Comparison of ENCODE assay signal across 23 cellular contexts in genomic region chr2:3336844-3337243, GRCh38.
"Had no signal": no experiment of that assay in that cellular context is flagged by ENCODE, and none has a peak within 500 bp of the region (broad histone marks: within the 10 kb centered on the region; RNA-seq: fewer than 3 reads in every experiment).

No MANE protein-coding gene starts in this region.

- H3K36me3 ChIP-seq: colonic mucosa, gastrocnemius medialis had no signal

- H3K4me1 ChIP-seq: colonic mucosa, esophagus squamous epithelium, gastrocnemius medialis, left lung, lower lobe of right lung had no signal

- H3K27me3 ChIP-seq: colonic mucosa, esophagus squamous epithelium, gastrocnemius medialis, heart right ventricle, left lung had no signal

- FAIRE-seq: endothelial cell of umbilical vein, islet of Langerhans, keratinocyte had no signal

- H3K4me3 Mint-ChIP-seq: dendritic cell treated with granulocyte-macrophage colony-stimulating factor and Interleukin-4, amounts not matched to agents 40 ng/mL and 50 ng/mL, for 4 days; mesothelial cell of epicardium; naive B cell had no signal

- H3K4me1 Mint-ChIP-seq: mesothelial cell of epicardium had no signal

- ATAC-seq: gastrocnemius medialis, heart right ventricle, left cardiac atrium, left lung, left ventricle myocardium superior, lower lobe of right lung, mucosa of descending colon had no signal

- H3K9me3 Mint-ChIP-seq: mesothelial cell of epicardium had no signal

- H3K27ac ChIP-seq: colonic mucosa, esophagus squamous epithelium, gastrocnemius medialis, heart right ventricle, left lung, lower lobe of right lung had no signal

- H3K27me3 Mint-ChIP-seq: dendritic cell treated with granulocyte-macrophage colony-stimulating factor and Interleukin-4, amounts not matched to agents 40 ng/mL and 50 ng/mL, for 4 days; naive B cell had no signal

- H3K9me3 ChIP-seq: colonic mucosa, esophagus squamous epithelium, gastrocnemius medialis, heart right ventricle, left lung, lower lobe of right lung, mucosa of descending colon had no signal

- H3K27ac Mint-ChIP-seq: dendritic cell treated with granulocyte-macrophage colony-stimulating factor and Interleukin-4, amounts not matched to agents 40 ng/mL and 50 ng/mL, for 4 days; mesothelial cell of epicardium had no signal

- DNase-seq: colonic mucosa; cortex of kidney; effector CD8-positive, alpha-beta T cell; esophagus squamous epithelium; foreskin fibroblast; foreskin melanocyte; gastrocnemius medialis; glutamatergic neuron; head of caudate nucleus; heart right ventricle; hippocampal formation; left cardiac atrium; left lung; left ventricle myocardium superior; lower lobe of right lung; mesenchymal stem cell; mucosa of descending colon; naive B cell had no signal

- H3K4me3 ChIP-seq: colonic mucosa, esophagus squamous epithelium, gastrocnemius medialis, heart right ventricle, left lung, lower lobe of right lung, mucosa of descending colon had no signal
